8 cellular contexts compared by ENCODE assay signal in the genomic region with DNA sequence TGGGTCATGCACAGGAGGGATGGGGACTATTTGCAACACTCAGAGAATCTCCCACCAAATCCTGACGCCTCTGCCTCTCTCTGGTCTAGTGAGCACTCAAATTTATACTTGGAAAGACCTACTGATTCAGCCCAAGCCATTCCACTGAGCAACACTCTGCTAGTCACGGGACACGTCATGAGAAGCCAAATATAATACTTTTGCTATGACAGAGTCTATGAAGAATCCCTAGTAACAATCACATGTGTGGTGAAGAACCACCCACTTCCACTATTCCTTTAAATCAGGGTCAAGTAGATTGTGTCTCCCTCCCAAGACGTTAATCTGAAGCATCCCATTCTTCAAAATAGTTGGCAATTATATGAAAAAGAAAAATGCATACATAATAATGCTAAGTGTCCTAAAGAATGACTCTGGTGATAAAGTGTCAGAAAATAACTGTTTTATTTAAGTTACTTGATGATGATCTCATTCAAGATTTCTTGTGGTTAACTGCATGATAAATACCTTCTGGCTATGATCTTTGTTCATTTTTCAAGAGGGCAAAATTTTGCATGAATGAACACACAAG. TPM values are rescaled to one million over a fixed set of nuclear protein-coding genes. Genes with fewer than 3 reads are reported as not detected.
A peak's percentile ranks its signal among the peaks of the same experiment; 100 is the strongest.
DNase-seq lines count a peak whose midpoint lies in the region; ATAC-seq, FAIRE-seq and TF ChIP-seq lines count a peak whose summit lies in the region.

No MANE protein-coding gene starts in this region.

- no peak for FAIRE-seq in frontal cortex (lab: Jason Lieb, UNC)

- no peaks in the 10 kb centered on the region for H3K27me3 Mint-ChIP-seq in endothelial cell (ENCODE audit: unreplicated experiment)

- in situ Hi-C loops in astrocyte of the cerebellum (cut with HindIII; ENCODE audit: low sequenced_read_pairs) = loop anchor here (5.0 kb wide), 1 partner anchor 101 kb away; no protein-coding TSS in a partner anchor

- H3K27me3 ChIP-seq in lung (ENCODE audit: control insufficient read depth, insufficient read depth) (no peaks in the 10 kb centered on the region), BE2C (no peaks in the 10 kb centered on the region)

- H3K27ac Mint-ChIP-seq in endothelial cell (ENCODE audit: unreplicated experiment) = no peak overlapping the region

- H3K9me3 ChIP-seq in lung (ENCODE audit: control insufficient read depth in 2 of 2, insufficient read depth in 1 of 2, low read length in 1 of 2) = no peaks in the 10 kb centered on the region
- no peaks in the 10 kb centered on the region for H3K9me3 ChIP-seq in BE2C

- H3K4me3 ChIP-seq in astrocyte of the cerebellum (ENCODE audit: low read depth, low read length) (no peak overlapping the region), lung (no peak overlapping the region), BE2C (ENCODE audit: low read depth, low read length) (no peak overlapping the region)

- WGBS in lung, 2 donors = 71 to 84% methylated on average over 4 of the region's 4 CpGs

- no peak for TF ChIP-seq CTCF in astrocyte of the cerebellum (IDR thresholded peaks at IDR 0.05; ENCODE audit: low read depth, low read length, missing control alignments)
- no peak for TF ChIP-seq CTCF in lung (IDR thresholded peaks at IDR 0.05; ENCODE audit: control extremely low read depth, extremely low read depth)
- TF ChIP-seq CTCF in BE2C (IDR thresholded peaks at IDR 0.05; ENCODE audit: low read depth, low read length) = no peak
- no peak for TF ChIP-seq CTCF in endothelial cell (IDR thresholded peaks at IDR 0.05; ENCODE audit: unreplicated experiment)

- H3K27ac ChIP-seq in lung (ENCODE audit: low read depth in 1 of 2, low read length in 1 of 2) = peak overlapping the region in 1 of 2 donors; percentile 74

- no peaks in the 10 kb centered on the region for H3K36me3 Mint-ChIP-seq in endothelial cell (ENCODE audit: low read depth, unreplicated experiment)

- H3K4me3 Mint-ChIP-seq in endothelial cell (ENCODE audit: unreplicated experiment) = no peak overlapping the region

- peak; percentile 73 for ATAC-seq in HG02759 (IDR thresholded peaks at IDR 0.05; ENCODE audit: unreplicated experiment)
- peak; percentile 47 for ATAC-seq in lung (ENCODE audit: insufficient read depth, low FRiP score)

- peak; percentile 90 for DNase-seq in AG20443 (ENCODE audit: low spot score)
- DNase-seq in astrocyte of the cerebellum (ENCODE audit: low read depth) = peak; percentile 93
- DNase-seq in lung (ENCODE audit: low spot score) = no peak
- no peak for DNase-seq in frontal cortex (ENCODE audit: low spot score in 2 of 2)
- no peak for DNase-seq in BE2C
- DNase-seq in NCI-H345 treated with DMSO at 0.1 percent for 48 hours (lab: John Stamatoyannopoulos, UW; ENCODE audit: unreplicated experiment) = no peak
- no peak for DNase-seq in endothelial cell (ENCODE audit: low spot score)

- H3K4me1 ChIP-seq in lung (ENCODE audit: control insufficient read depth in 2 of 2, insufficient read depth in 2 of 2, low read length in 2 of 2) (peaks cover 3 to 36% of the 10 kb centered on the region in 2 donors), BE2C (peaks cover 48% of the 10 kb centered on the region)

- H3K36me3 ChIP-seq in lung (ENCODE audit: control insufficient read depth in 2 of 2, insufficient read depth in 2 of 2, low read length in 2 of 2) (no peaks in the 10 kb centered on the region), BE2C (peaks cover 14% of the 10 kb centered on the region)

- peaks cover 6% of the 10 kb centered on the region for H3K4me1 Mint-ChIP-seq in endothelial cell (ENCODE audit: unreplicated experiment)

- H3K9me3 Mint-ChIP-seq in endothelial cell (ENCODE audit: unreplicated experiment) = no peaks in the 10 kb centered on the region

RNA-seq across cellular contexts. Expression of a gene that starts 28.5 kb away (rescaled TPM):
- 10 to 100 TPM; 52.1 to 78.0 TPM for total RNA-seq in lung
- polyA plus RNA-seq in lung = 10 to 100 TPM; 20.1 to 41.7 TPM
- total RNA-seq in frontal cortex = 60.7 TPM
- polyA plus RNA-seq in BE2C (2012; ENCODE audit: insufficient read depth, insufficient read length, low read depth) = 113 TPM
- 55.6 TPM for total RNA-seq in endothelial cell (ENCODE audit: unreplicated experiment)

Comparison
In these comparisons a context has a peak if more than half of its experiments do, and no peak if none do; other contexts are left out.
1. DNase-seq: peak in AG20443 (single experiment) and astrocyte of the cerebellum (single experiment); none in lung (single experiment), frontal cortex (0 of 2), BE2C (single experiment), NCI-H345 treated with DMSO at 0.1 percent for 48 hours (single experiment) and endothelial cell (single experiment).